10 cellular contexts compared by ENCODE assay signal in genomic region chr11:94715225-94715624, GRCh38. TPM values are rescaled to one million over a fixed set of nuclear protein-coding genes. Genes with fewer than 3 reads are reported as not detected.
"Had no signal": no experiment of that assay in that cellular context is flagged by ENCODE, and none has a peak within 500 bp of the region (broad histone marks: within the 10 kb centered on the region; RNA-seq: fewer than 3 reads in every experiment).

No MANE protein-coding gene starts in this region.

- DNase-seq: IMR-90, KBM-7, KG1 had no signal

- H3K4me2 ChIP-seq: KMS-11 had no signal

- ATAC-seq: HepG2, K562 had no signal

- H3K27ac Mint-ChIP-seq: IgD-negative memory B cell had no signal

- H3K4me3 ChIP-seq: K562 had no signal

- FAIRE-seq: HepG2, HTR-8/SVneo, K562 had no signal

- H3K27ac ChIP-seq: HL-60, KMS-11 had no signal

- H3K4me3 Mint-ChIP-seq: IgD-negative memory B cell had no signal

- H3K9ac ChIP-seq: KMS-11 had no signal

- H3K4me1 Mint-ChIP-seq: IgD-negative memory B cell had no signal

- H3K36me3 Mint-ChIP-seq: IgD-negative memory B cell had no signal

RNA-seq across cellular contexts. Expression of gene AMOTL1, which starts 52.9 kb away (rescaled TPM):
- total RNA-seq: HT-29 had no signal
- polyA plus RNA-seq: IgD-negative memory B cell had no signal
